Comparison of ENCODE assay signal across 8 cellular contexts in the genomic region with DNA sequence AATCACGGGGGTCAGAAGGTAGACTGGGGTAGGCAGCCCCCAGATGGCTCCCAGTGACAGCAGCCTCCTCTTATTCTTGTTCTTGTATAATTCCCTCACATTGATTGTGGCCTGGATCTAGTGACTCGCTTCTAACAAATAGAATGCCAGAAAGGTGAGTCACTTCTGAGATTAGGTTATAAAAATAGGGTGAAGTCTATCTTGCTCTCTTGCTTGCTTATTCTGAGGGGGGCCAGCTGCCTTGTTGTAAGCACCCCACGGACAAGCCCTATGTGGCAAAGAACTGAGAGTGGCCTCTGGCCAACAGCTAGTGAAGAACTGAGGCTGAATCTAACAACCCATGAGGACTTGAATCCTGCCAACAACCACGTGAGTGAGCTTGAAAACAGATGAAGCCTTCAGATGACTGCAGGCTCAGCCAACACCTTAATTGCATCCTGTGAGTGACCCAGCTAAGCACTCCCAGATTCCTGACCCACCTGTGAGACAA. TPM values are rescaled to one million over a fixed set of nuclear protein-coding genes. Genes with fewer than 3 reads are reported as not detected.
A peak's percentile ranks its signal among the peaks of the same experiment; 100 is the strongest.
DNase-seq lines count a peak whose midpoint lies in the region; ATAC-seq and TF ChIP-seq lines count a peak whose summit lies in the region.

No MANE protein-coding gene starts in this region.

- H3K36me3 Mint-ChIP-seq in endodermal cell (ENCODE audit: low read depth), result no peaks in the 10 kb centered on the region

- DNase-seq in AG09309 (ENCODE audit: low read depth), result peak; percentile 51
- DNase-seq in M059J (ENCODE audit: low read depth), result peak; percentile 94
- peak; percentile 62 for DNase-seq in endodermal cell
- DNase-seq in mucosa of gallbladder (ENCODE audit: low spot score), result peak; percentile 73
- no peak for DNase-seq in testis

- intact Hi-C loops in testis (cut with DNase I; ENCODE audit: low total_unique reads), result no loop called here

- TF ChIP-seq CTCF in AG09309 (IDR thresholded peaks at IDR 0.05; ENCODE audit: control insufficient read depth, insufficient read depth, low read depth, low read length, missing control alignments) (no peak), endodermal cell (conservative IDR thresholded peaks at IDR 0.05) (no peak), testis (IDR thresholded peaks at IDR 0.05) (no peak)

- no peak for TF ChIP-seq POLR2A in testis (IDR thresholded peaks at IDR 0.05)

- WGBS in endodermal cell (ENCODE audit: insufficient coverage in 1 of 2, insufficient read length in 1 of 2), 2 experiments, result 78 to 81% methylated on average over 2 to 4 of the region's 4 CpGs
- 48 to 49% methylated on average over 4 of the region's 4 CpGs for WGBS in testis, 2 donors

- H3K4me3 ChIP-seq in AG09309 (ENCODE audit: control insufficient read depth, low read depth, low read length) (no peak overlapping the region), endodermal cell (ENCODE audit: low read length) (no peak overlapping the region), testis (no peak overlapping the region)

- no peaks in the 10 kb centered on the region for H3K36me3 ChIP-seq in endodermal cell (ENCODE audit: control insufficient read depth, insufficient read depth, low read length)
- H3K36me3 ChIP-seq in testis (ENCODE audit: low read depth, missing control alignments), result no peaks in the 10 kb centered on the region

- H3K27me3 ChIP-seq in endodermal cell (ENCODE audit: control insufficient read depth, insufficient read depth, low read length, poor library complexity, severe bottlenecking) (no peaks in the 10 kb centered on the region), testis (no peaks in the 10 kb centered on the region)

- no peak overlapping the region for H3K9ac ChIP-seq in endodermal cell (ENCODE audit: extremely low read depth, low read length, poor library complexity, severe bottlenecking)

- H3K27me3 Mint-ChIP-seq in endodermal cell (ENCODE audit: insufficient read depth), result peaks cover 2% of the 10 kb centered on the region

- peaks cover 3% of the 10 kb centered on the region for H3K4me1 ChIP-seq in endodermal cell (ENCODE audit: control insufficient read depth, insufficient read depth, low read length)
- H3K4me1 ChIP-seq in testis, result peaks cover 7% of the 10 kb centered on the region

- H3K9me3 ChIP-seq in endodermal cell (ENCODE audit: control insufficient read depth, low read length), result peaks cover 13% of the 10 kb centered on the region
- H3K9me3 ChIP-seq in testis, result no peaks in the 10 kb centered on the region

- H3K4me3 Mint-ChIP-seq in endodermal cell, result no peak overlapping the region

- no peaks in the 10 kb centered on the region for H3K4me1 Mint-ChIP-seq in endodermal cell

- ATAC-seq in HG03565 (IDR thresholded peaks at IDR 0.05; ENCODE audit: unreplicated experiment) (no peak), GM21528 (IDR thresholded peaks at IDR 0.05; ENCODE audit: low FRiP score, unreplicated experiment) (no peak), GM19328 (IDR thresholded peaks at IDR 0.05; ENCODE audit: unreplicated experiment) (no peak)

- H3K27ac ChIP-seq in endodermal cell (ENCODE audit: low read depth, low read length), result no peak overlapping the region
- no peak overlapping the region for H3K27ac ChIP-seq in testis

- H3K9me3 Mint-ChIP-seq in endodermal cell, result peaks cover 22% of the 10 kb centered on the region

- H3K27ac Mint-ChIP-seq in endodermal cell, result peak overlapping the region; percentile 33

RNA-seq across cellular contexts. Expression of gene RMND5A, which starts 15.6 kb away (rescaled TPM):
- total RNA-seq in M059J (2014; rRNA removed; shearing (Covaris generic)), result 19.9 and 24.0 TPM in 2 replicates
- total RNA-seq in endodermal cell, result 10 to 100 TPM; 45.4 to 49.3 TPM
- 26.3 TPM for polyA plus RNA-seq in endodermal cell (2013, experiment 1 of 2)
- 25.9 TPM for polyA plus RNA-seq in endodermal cell (2013, experiment 2 of 2)
- 38.0 TPM for total RNA-seq in mucosa of gallbladder
- 10 to 100 TPM; 31.3 to 31.7 TPM for total RNA-seq in testis
- 28.4 TPM for polyA plus RNA-seq in testis (ENCODE audit: insufficient read depth, low read depth, low replicate concordance)
